In the genomic region with DNA sequence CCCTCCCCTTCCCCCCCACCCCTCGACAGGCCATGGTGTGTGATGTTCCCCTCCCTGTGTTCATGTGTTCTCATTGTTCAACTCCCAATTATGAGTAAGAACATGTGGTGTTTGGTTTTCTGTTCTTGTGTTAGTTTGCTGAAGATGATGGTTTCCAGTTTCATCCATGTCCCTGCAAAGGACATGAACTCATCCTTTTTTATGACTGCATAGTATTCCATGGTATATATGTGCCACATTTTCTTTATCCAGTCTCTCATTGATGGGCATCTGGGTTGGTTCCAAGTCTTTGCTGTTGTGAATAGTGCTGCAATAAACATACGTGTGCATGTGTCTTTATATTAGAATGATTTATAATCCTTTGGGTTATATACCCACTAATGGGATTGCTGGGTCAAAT, we compare ENCODE assay signal across 2 cellular contexts. TPM values are rescaled to one million over a fixed set of nuclear protein-coding genes. Genes with fewer than 3 reads are reported as not detected.
"Had no signal": no experiment of that assay in that cellular context is flagged by ENCODE, and none has a peak within 500 bp of the region (broad histone marks: within the 10 kb centered on the region; RNA-seq: fewer than 3 reads in every experiment).

No MANE protein-coding gene starts in this region.

RNA-seq across cellular contexts. Expression of a gene that starts 38.4 kb away (rescaled TPM):
- total RNA-seq: activated T-cell treated with anti-CD3 and anti-CD28 coated beads, Interleukin-2, amount 50 U/mL, for 4 hours; ascending aorta had no signal
